13 cellular contexts compared by ENCODE assay signal in the genomic region with DNA sequence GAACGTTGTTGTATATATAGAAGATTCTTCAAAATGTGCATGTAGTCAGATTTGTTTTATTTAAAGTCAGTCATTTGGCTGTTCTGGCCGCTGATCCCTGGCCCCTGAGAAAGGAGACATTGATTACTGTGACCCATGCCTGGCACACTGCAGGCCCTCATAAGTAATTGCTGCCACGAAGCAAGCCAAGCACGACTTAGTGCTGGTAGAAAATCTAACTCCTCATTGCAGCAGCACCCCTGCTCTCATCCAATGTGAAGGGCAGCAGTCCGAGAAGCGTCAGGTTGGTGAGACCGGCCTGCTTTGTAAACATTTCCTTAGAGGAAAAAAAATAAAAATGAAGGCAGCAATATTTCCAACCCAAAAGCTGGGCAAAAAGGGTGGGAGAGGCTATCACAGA. TPM values are rescaled to one million over a fixed set of nuclear protein-coding genes. Genes with fewer than 3 reads are reported as not detected.
A peak's percentile ranks its signal among the peaks of the same experiment; 100 is the strongest.
DNase-seq lines count a peak whose midpoint lies in the region; ATAC-seq and TF ChIP-seq lines count a peak whose summit lies in the region.
"Had no signal": no experiment of that assay in that cellular context is flagged by ENCODE, and none has a peak within 500 bp of the region (broad histone marks: within the 10 kb centered on the region; RNA-seq: fewer than 3 reads in every experiment).

No MANE protein-coding gene starts in this region.

- H3K4me3 Mint-ChIP-seq in WTC11 = no peak overlapping the region
- H3K4me3 Mint-ChIP-seq in osteocyte (ENCODE audit: unreplicated experiment) = no peak overlapping the region

- H2AK5ac ChIP-seq in mesendoderm (ENCODE audit: low read length) = no peak overlapping the region

- no peak overlapping the region for H2BK15ac ChIP-seq in mesendoderm (replicated peaks; ENCODE audit: low read depth)

- H3K27me3 Mint-ChIP-seq in WTC11 (ENCODE audit: low read depth) (no peaks in the 10 kb centered on the region; the same call in 1 of the 2 replicates), osteocyte (ENCODE audit: unreplicated experiment) (peaks cover 22% of the 10 kb centered on the region)

- H3K4me1 ChIP-seq in mesendoderm (ENCODE audit: control insufficient read depth, low read depth, low read length) = no peaks in the 10 kb centered on the region
- H3K4me1 ChIP-seq: BLaER1 had no signal

- peaks cover 28% of the 10 kb centered on the region for H3K4me1 Mint-ChIP-seq in WTC11
- no peaks in the 10 kb centered on the region for H3K4me1 Mint-ChIP-seq in osteocyte (ENCODE audit: unreplicated experiment)

- no peak overlapping the region for H3K4ac ChIP-seq in mesendoderm (ENCODE audit: low read depth, low read length)

- H4K8ac ChIP-seq in mesendoderm (ENCODE audit: low read depth, low read length) = no peak overlapping the region

- CTCF ChIA-PET in WTC11 (lab: Charles Lee) = no interaction called here

- no peak overlapping the region for H2BK5ac ChIP-seq in mesendoderm (ENCODE audit: low read length)

- no peak overlapping the region for H3K4me2 ChIP-seq in mesendoderm (ENCODE audit: low read length)
- H3K4me2 ChIP-seq: BLaER1 had no signal

- H3K27ac Mint-ChIP-seq in WTC11 (no peak overlapping the region), osteocyte (ENCODE audit: unreplicated experiment) (no peak overlapping the region)

- no peaks in the 10 kb centered on the region for H3K79me1 ChIP-seq in mesendoderm (ENCODE audit: low read length)

- H3K9me3 Mint-ChIP-seq in WTC11 (peaks cover 15% of the 10 kb centered on the region), osteocyte (ENCODE audit: unreplicated experiment) (peaks cover 5% of the 10 kb centered on the region)

- H3K36me3 Mint-ChIP-seq in WTC11 (peaks cover 2% of the 10 kb centered on the region; the same call in 1 of the 2 replicates), osteocyte (ENCODE audit: unreplicated experiment) (no peaks in the 10 kb centered on the region)

- no peak overlapping the region for H2BK120ac ChIP-seq in mesendoderm (ENCODE audit: low read depth, low read length)

- H3K56ac ChIP-seq in mesendoderm (ENCODE audit: low read length) = no peak overlapping the region

- TF ChIP-seq CTCF in WTC11 (IDR thresholded peaks at IDR 0.05) = no peak
- TF ChIP-seq CTCF in osteocyte (IDR thresholded peaks at IDR 0.05) = no peak

- no peaks in the 10 kb centered on the region for H3K79me2 ChIP-seq in mesendoderm (ENCODE audit: control insufficient read depth, insufficient read depth, low read length)

- WGBS in mesendoderm (ENCODE audit: extremely low coverage, insufficient coverage, low lambda C conversion rate) = no CpG with 5 or more reads among the region's 7 CpGs

- no peak overlapping the region for H4K5ac ChIP-seq in mesendoderm (ENCODE audit: low read length)

- DNase-seq in NCI-H2227 (lab: John Stamatoyannopoulos, UW; ENCODE audit: unreplicated experiment) (peak; percentile 12), NCI-H2227 treated with DMSO at 0.1 percent for 48 hours (lab: John Stamatoyannopoulos, UW) (no peak), WTC11 (ENCODE audit: low spot score) (no peak), mesendoderm (no peak), retina (peak; percentile 14), osteocyte (ENCODE audit: extremely low spot score, unreplicated experiment) (no peak)
- DNase-seq: DMS 273 treated with DMSO at 0.1 percent for 48 hours had no signal

- no peaks in the 10 kb centered on the region for H3K27me3 ChIP-seq in mesendoderm (ENCODE audit: insufficient read depth, low read length, poor library complexity)
- H3K27me3 ChIP-seq: BLaER1 had no signal

- no peak overlapping the region for H3K4me3 ChIP-seq in mesendoderm (ENCODE audit: low read length)
- H3K4me3 ChIP-seq: BLaER1, GM12878 had no signal

- H3K27ac ChIP-seq in mesendoderm (ENCODE audit: low read depth, low read length) = no peak overlapping the region
- H3K27ac ChIP-seq: 22Rv1, BLaER1 had no signal

- H3K9ac ChIP-seq in mesendoderm (ENCODE audit: low read length) = no peak overlapping the region
- H3K9ac ChIP-seq: BLaER1 had no signal

- H3K18ac ChIP-seq in mesendoderm (ENCODE audit: low read length) = peak overlapping the region; percentile 3

- no peak overlapping the region for H3K23ac ChIP-seq in mesendoderm (ENCODE audit: low read length)

- no peaks in the 10 kb centered on the region for H3K36me3 ChIP-seq in mesendoderm (ENCODE audit: control insufficient read depth, insufficient read depth, low read length)
- H3K36me3 ChIP-seq: BLaER1 had no signal

- ATAC-seq in WTC11 (0 out of 2 replicates have a peak, but pooled peaks have one; percentile 18), HG03469 (IDR thresholded peaks at IDR 0.05; ENCODE audit: unreplicated experiment) (no peak), HG02623 (IDR thresholded peaks at IDR 0.05; ENCODE audit: unreplicated experiment) (no peak)
- ATAC-seq: GM12878, HCT116 had no signal

- POLR2A ChIA-PET in WTC11 (lab: Charles Lee) = no interaction called here

TF ChIP-seq in WTC11, 78 proteins besides CTCF, POLR2A, EP300 and RAD21 (continues in another document):
- no peak for TF ChIP-seq NFYB (CRISPR knock-in tag; conservative IDR thresholded peaks at IDR 0.05; ENCODE audit: low read depth)
- TF ChIP-seq NR3C1 (CRISPR knock-in tag; conservative IDR thresholded peaks at IDR 0.05; ENCODE audit: low read depth) = no peak
- no peak for TF ChIP-seq CREB1 (CRISPR knock-in tag; IDR thresholded peaks at IDR 0.05)
- no peak for TF ChIP-seq NR1H2 (CRISPR knock-in tag; IDR thresholded peaks at IDR 0.05)
- TF ChIP-seq ATF3 (CRISPR knock-in tag; conservative IDR thresholded peaks at IDR 0.05) = no peak
- TF ChIP-seq SOX15 (CRISPR knock-in tag; IDR thresholded peaks at IDR 0.05) = no peak
- TF ChIP-seq ESRRA (CRISPR knock-in tag; IDR thresholded peaks at IDR 0.05; ENCODE audit: borderline replicate concordance) = no peak
- TF ChIP-seq NFE2L1 (CRISPR knock-in tag; IDR thresholded peaks at IDR 0.05) = no peak
- TF ChIP-seq ZNF138 (CRISPR knock-in tag; conservative IDR thresholded peaks at IDR 0.05) = no peak
- TF ChIP-seq, protein P1, sequence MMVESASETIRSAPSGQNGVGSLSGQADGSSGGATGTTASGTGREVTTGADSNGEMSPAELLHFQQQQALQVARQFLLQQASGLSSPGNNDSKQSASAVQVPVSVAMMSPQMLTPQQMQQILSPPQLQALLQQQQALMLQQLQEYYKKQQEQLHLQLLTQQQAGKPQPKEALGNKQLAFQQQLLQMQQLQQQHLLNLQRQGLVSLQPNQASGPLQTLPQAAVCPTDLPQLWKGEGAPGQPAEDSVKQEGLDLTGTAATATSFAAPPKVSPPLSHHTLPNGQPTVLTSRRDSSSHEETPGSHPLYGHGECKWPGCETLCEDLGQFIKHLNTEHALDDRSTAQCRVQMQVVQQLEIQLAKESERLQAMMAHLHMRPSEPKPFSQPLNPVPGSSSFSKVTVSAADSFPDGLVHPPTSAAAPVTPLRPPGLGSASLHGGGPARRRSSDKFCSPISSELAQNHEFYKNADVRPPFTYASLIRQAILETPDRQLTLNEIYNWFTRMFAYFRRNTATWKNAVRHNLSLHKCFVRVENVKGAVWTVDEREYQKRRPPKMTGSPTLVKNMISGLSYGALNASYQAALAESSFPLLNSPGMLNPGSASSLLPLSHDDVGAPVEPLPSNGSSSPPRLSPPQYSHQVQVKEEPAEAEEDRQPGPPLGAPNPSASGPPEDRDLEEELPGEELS (CRISPR knock-in tag; IDR thresholded peaks at IDR 0.05) = no peak
- TF ChIP-seq, protein P2, sequence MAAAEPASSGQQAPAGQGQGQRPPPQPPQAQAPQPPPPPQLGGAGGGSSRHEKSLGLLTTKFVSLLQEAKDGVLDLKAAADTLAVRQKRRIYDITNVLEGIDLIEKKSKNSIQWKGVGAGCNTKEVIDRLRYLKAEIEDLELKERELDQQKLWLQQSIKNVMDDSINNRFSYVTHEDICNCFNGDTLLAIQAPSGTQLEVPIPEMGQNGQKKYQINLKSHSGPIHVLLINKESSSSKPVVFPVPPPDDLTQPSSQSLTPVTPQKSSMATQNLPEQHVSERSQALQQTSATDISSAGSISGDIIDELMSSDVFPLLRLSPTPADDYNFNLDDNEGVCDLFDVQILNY (CRISPR knock-in tag; IDR thresholded peaks at IDR 0.05) = no peak
- TF ChIP-seq, protein P3, sequence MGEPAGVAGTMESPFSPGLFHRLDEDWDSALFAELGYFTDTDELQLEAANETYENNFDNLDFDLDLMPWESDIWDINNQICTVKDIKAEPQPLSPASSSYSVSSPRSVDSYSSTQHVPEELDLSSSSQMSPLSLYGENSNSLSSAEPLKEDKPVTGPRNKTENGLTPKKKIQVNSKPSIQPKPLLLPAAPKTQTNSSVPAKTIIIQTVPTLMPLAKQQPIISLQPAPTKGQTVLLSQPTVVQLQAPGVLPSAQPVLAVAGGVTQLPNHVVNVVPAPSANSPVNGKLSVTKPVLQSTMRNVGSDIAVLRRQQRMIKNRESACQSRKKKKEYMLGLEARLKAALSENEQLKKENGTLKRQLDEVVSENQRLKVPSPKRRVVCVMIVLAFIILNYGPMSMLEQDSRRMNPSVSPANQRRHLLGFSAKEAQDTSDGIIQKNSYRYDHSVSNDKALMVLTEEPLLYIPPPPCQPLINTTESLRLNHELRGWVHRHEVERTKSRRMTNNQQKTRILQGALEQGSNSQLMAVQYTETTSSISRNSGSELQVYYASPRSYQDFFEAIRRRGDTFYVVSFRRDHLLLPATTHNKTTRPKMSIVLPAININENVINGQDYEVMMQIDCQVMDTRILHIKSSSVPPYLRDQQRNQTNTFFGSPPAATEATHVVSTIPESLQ (CRISPR knock-in tag; IDR thresholded peaks at IDR 0.05) = no peak
- no peak for TF ChIP-seq ZNF512 (CRISPR knock-in tag; IDR thresholded peaks at IDR 0.05; ENCODE audit: borderline replicate concordance)

RNA-seq across cellular contexts. Expression of gene TMTC2, which starts 22.8 kb away (rescaled TPM):
- total RNA-seq in WTC11 (2021) (5.9 to 6.4 TPM (median 6.4 TPM) in 3 replicates), osteocyte (19.8 and 20.2 TPM in 2 replicates)
- polyA plus RNA-seq in mesendoderm (2013, experiment 1 of 2) = 5.0 TPM
- 4.7 TPM for polyA plus RNA-seq in mesendoderm (2013, experiment 2 of 2)

Comparison
In these comparisons a context has a peak if more than half of its experiments do, and no peak if none do; other contexts are left out.
1. DNase-seq: peak in NCI-H2227 (single experiment) and retina (single experiment); none in NCI-H2227 treated with DMSO at 0.1 percent for 48 hours (single experiment), WTC11 (single experiment), mesendoderm (single experiment) and osteocyte (single experiment).